1 cellular context compared by ENCODE assay signal in genomic region chr12:24838531-24838950, GRCh38.
TF ChIP-seq lines count a peak whose summit lies in the region.

No MANE protein-coding gene starts in this region.

TF ChIP-seq in GM12878, 131 proteins besides CTCF, POLR2A, EP300 and RAD21 (continued from another document):
- TF ChIP-seq, protein P1, sequence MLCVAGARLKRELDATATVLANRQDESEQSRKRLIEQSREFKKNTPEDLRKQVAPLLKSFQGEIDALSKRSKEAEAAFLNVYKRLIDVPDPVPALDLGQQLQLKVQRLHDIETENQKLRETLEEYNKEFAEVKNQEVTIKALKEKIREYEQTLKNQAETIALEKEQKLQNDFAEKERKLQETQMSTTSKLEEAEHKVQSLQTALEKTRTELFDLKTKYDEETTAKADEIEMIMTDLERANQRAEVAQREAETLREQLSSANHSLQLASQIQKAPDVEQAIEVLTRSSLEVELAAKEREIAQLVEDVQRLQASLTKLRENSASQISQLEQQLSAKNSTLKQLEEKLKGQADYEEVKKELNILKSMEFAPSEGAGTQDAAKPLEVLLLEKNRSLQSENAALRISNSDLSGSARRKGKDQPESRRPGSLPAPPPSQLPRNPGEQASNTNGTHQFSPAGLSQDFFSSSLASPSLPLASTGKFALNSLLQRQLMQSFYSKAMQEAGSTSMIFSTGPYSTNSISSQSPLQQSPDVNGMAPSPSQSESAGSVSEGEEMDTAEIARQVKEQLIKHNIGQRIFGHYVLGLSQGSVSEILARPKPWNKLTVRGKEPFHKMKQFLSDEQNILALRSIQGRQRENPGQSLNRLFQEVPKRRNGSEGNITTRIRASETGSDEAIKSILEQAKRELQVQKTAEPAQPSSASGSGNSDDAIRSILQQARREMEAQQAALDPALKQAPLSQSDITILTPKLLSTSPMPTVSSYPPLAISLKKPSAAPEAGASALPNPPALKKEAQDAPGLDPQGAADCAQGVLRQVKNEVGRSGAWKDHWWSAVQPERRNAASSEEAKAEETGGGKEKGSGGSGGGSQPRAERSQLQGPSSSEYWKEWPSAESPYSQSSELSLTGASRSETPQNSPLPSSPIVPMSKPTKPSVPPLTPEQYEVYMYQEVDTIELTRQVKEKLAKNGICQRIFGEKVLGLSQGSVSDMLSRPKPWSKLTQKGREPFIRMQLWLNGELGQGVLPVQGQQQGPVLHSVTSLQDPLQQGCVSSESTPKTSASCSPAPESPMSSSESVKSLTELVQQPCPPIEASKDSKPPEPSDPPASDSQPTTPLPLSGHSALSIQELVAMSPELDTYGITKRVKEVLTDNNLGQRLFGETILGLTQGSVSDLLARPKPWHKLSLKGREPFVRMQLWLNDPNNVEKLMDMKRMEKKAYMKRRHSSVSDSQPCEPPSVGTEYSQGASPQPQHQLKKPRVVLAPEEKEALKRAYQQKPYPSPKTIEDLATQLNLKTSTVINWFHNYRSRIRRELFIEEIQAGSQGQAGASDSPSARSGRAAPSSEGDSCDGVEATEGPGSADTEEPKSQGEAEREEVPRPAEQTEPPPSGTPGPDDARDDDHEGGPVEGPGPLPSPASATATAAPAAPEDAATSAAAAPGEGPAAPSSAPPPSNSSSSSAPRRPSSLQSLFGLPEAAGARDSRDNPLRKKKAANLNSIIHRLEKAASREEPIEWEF (IDR thresholded peaks at IDR 0.05; ENCODE audit: insufficient replicate concordance, low read depth, low read length) = no peak
- no peak for TF ChIP-seq TAF1 (IDR thresholded peaks at IDR 0.05; ENCODE audit: borderline replicate concordance, low read depth, low read length)
- peak; percentile 57; the same call in 1 of the 2 replicates for TF ChIP-seq CREM (IDR thresholded peaks at IDR 0.05; ENCODE audit: low read depth)
- TF ChIP-seq CREB1 (IDR thresholded peaks at IDR 0.05; ENCODE audit: low read depth) = 0 out of 2 replicates have a peak, but pooled peaks have one; percentile 18
- TF ChIP-seq JUNB (IDR thresholded peaks at IDR 0.05) = peak; percentile 40; the same call in 1 of the 2 replicates
- peak; percentile 81 for TF ChIP-seq TCF3 (IDR thresholded peaks at IDR 0.05; ENCODE audit: borderline replicate concordance, insufficient read depth, low read depth, low read length)
- TF ChIP-seq SUPT20H (IDR thresholded peaks at IDR 0.05; ENCODE audit: borderline replicate concordance, control insufficient read depth, low read depth, low read length) = no peak
- TF ChIP-seq CBX5 (IDR thresholded peaks at IDR 0.05; ENCODE audit: low read depth) = no peak
- peak; percentile 16 to 55 for TF ChIP-seq IKZF2 (IDR thresholded peaks at IDR 0.05)
- TF ChIP-seq IKZF1 (conservative IDR thresholded peaks at IDR 0.05) = peak; percentile 9
- peak; percentile 82 to 85 for TF ChIP-seq BHLHE40 (IDR thresholded peaks at IDR 0.05; ENCODE audit: borderline replicate concordance in 1 of 2, low read depth in 2 of 2, low read length in 1 of 2)
- TF ChIP-seq ETV6 (conservative IDR thresholded peaks at IDR 0.05 in 1 of 2, IDR thresholded peaks at IDR 0.05 in 1 of 2; ENCODE audit: borderline replicate concordance in 1 of 2, low read depth in 1 of 2) = peak in 1 of 2 experiments; percentile 75; a peak in 2 of 4 replicates
- TF ChIP-seq ATF7 (IDR thresholded peaks at IDR 0.05; ENCODE audit: low read depth) = peak; percentile 74
- TF ChIP-seq HCFC1 (IDR thresholded peaks at IDR 0.05; ENCODE audit: low read length) = no peak
- TF ChIP-seq BCL11A (IDR thresholded peaks at IDR 0.05; ENCODE audit: low read depth, low read length) = peak; percentile 78
- TF ChIP-seq FOXM1 (IDR thresholded peaks at IDR 0.05; ENCODE audit: low read depth, low read length) = peak; percentile 86; the same call in 1 of the 2 replicates
- TF ChIP-seq, protein P2, sequence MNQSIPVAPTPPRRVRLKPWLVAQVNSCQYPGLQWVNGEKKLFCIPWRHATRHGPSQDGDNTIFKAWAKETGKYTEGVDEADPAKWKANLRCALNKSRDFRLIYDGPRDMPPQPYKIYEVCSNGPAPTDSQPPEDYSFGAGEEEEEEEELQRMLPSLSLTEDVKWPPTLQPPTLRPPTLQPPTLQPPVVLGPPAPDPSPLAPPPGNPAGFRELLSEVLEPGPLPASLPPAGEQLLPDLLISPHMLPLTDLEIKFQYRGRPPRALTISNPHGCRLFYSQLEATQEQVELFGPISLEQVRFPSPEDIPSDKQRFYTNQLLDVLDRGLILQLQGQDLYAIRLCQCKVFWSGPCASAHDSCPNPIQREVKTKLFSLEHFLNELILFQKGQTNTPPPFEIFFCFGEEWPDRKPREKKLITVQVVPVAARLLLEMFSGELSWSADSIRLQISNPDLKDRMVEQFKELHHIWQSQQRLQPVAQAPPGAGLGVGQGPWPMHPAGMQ (IDR thresholded peaks at IDR 0.05; ENCODE audit: borderline replicate concordance) = peak; percentile 39; the same call in 1 of the 2 replicates
- peak; percentile 82 for TF ChIP-seq PAX5 (IDR thresholded peaks at IDR 0.05; ENCODE audit: borderline replicate concordance, low read depth, low read length)
- TF ChIP-seq, protein P3, sequence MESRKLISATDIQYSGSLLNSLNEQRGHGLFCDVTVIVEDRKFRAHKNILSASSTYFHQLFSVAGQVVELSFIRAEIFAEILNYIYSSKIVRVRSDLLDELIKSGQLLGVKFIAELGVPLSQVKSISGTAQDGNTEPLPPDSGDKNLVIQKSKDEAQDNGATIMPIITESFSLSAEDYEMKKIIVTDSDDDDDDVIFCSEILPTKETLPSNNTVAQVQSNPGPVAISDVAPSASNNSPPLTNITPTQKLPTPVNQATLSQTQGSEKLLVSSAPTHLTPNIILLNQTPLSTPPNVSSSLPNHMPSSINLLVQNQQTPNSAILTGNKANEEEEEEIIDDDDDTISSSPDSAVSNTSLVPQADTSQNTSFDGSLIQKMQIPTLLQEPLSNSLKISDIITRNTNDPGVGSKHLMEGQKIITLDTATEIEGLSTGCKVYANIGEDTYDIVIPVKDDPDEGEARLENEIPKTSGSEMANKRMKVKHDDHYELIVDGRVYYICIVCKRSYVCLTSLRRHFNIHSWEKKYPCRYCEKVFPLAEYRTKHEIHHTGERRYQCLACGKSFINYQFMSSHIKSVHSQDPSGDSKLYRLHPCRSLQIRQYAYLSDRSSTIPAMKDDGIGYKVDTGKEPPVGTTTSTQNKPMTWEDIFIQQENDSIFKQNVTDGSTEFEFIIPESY (IDR thresholded peaks at IDR 0.05) = no peak
- peak; percentile 93 for TF ChIP-seq TCF12 (IDR thresholded peaks at IDR 0.05; ENCODE audit: low read depth, low read length)
- TF ChIP-seq POU2F2 (IDR thresholded peaks at IDR 0.05; ENCODE audit: borderline replicate concordance, low read depth, low read length) = peak; percentile 73; the same call in 1 of the 3 replicates
- TF ChIP-seq ZBED1 (IDR thresholded peaks at IDR 0.05; ENCODE audit: borderline replicate concordance) = peak; percentile 77; the same call in 1 of the 2 replicates
- peak; percentile 97 for TF ChIP-seq RUNX3 (IDR thresholded peaks at IDR 0.05; ENCODE audit: low read length)
- TF ChIP-seq E2F8 (IDR thresholded peaks at IDR 0.05; ENCODE audit: low read depth, partially characterized antibody) = no peak
- peak; percentile 88 for TF ChIP-seq ATF2 (IDR thresholded peaks at IDR 0.05; ENCODE audit: low read length)
- no peak for TF ChIP-seq MYC (IDR thresholded peaks at IDR 0.05; ENCODE audit: insufficient read depth, insufficient read length, insufficient replicate concordance, low read length, severe bottlenecking)
- TF ChIP-seq MTA2 (IDR thresholded peaks at IDR 0.05; ENCODE audit: low read depth) = peak; percentile 70
- no peak for TF ChIP-seq PBX3 (IDR thresholded peaks at IDR 0.05; ENCODE audit: insufficient replicate concordance, low read depth, low read length)
- peak; percentile 60; the same call in 1 of the 2 replicates for TF ChIP-seq CHD2 (IDR thresholded peaks at IDR 0.05; ENCODE audit: borderline replicate concordance, low read depth, low read length)
- TF ChIP-seq, protein P4, sequence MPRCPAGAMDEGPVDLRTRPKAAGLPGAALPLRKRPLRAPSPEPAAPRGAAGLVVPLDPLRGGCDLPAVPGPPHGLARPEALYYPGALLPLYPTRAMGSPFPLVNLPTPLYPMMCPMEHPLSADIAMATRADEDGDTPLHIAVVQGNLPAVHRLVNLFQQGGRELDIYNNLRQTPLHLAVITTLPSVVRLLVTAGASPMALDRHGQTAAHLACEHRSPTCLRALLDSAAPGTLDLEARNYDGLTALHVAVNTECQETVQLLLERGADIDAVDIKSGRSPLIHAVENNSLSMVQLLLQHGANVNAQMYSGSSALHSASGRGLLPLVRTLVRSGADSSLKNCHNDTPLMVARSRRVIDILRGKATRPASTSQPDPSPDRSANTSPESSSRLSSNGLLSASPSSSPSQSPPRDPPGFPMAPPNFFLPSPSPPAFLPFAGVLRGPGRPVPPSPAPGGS (IDR thresholded peaks at IDR 0.05; ENCODE audit: borderline replicate concordance, insufficient read depth, low read depth, low read length, poor library complexity, severe bottlenecking) = peak; percentile 88
- peak; percentile 73 for TF ChIP-seq EED (IDR thresholded peaks at IDR 0.05; ENCODE audit: low read depth)
